In the genomic region with DNA sequence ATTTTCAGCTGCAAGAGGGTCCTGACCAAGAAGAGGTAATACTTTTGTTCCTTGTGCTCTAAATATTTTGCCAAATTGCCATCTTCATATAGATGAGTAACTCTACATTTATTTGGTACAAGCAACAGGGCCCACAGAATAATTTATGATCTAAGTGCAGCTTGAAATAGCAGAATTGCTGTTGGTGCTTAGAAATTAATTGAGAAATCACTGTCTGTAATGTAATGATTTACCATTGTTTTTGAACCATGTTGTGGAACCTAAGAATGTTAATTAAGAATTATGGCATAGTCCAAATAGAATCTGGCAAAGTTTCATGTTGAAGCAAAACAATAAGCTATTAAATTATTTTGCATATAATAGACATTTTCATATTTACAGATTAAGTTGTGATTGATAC, we compare ENCODE assay signal across 2 cellular contexts.
TF ChIP-seq lines count a peak whose summit lies in the region.

No MANE protein-coding gene starts in this region.

TF ChIP-seq in GM23338, 12 proteins besides CTCF, POLR2A, EP300 and RAD21 (continued from another document):
- TF ChIP-seq, protein P1, sequence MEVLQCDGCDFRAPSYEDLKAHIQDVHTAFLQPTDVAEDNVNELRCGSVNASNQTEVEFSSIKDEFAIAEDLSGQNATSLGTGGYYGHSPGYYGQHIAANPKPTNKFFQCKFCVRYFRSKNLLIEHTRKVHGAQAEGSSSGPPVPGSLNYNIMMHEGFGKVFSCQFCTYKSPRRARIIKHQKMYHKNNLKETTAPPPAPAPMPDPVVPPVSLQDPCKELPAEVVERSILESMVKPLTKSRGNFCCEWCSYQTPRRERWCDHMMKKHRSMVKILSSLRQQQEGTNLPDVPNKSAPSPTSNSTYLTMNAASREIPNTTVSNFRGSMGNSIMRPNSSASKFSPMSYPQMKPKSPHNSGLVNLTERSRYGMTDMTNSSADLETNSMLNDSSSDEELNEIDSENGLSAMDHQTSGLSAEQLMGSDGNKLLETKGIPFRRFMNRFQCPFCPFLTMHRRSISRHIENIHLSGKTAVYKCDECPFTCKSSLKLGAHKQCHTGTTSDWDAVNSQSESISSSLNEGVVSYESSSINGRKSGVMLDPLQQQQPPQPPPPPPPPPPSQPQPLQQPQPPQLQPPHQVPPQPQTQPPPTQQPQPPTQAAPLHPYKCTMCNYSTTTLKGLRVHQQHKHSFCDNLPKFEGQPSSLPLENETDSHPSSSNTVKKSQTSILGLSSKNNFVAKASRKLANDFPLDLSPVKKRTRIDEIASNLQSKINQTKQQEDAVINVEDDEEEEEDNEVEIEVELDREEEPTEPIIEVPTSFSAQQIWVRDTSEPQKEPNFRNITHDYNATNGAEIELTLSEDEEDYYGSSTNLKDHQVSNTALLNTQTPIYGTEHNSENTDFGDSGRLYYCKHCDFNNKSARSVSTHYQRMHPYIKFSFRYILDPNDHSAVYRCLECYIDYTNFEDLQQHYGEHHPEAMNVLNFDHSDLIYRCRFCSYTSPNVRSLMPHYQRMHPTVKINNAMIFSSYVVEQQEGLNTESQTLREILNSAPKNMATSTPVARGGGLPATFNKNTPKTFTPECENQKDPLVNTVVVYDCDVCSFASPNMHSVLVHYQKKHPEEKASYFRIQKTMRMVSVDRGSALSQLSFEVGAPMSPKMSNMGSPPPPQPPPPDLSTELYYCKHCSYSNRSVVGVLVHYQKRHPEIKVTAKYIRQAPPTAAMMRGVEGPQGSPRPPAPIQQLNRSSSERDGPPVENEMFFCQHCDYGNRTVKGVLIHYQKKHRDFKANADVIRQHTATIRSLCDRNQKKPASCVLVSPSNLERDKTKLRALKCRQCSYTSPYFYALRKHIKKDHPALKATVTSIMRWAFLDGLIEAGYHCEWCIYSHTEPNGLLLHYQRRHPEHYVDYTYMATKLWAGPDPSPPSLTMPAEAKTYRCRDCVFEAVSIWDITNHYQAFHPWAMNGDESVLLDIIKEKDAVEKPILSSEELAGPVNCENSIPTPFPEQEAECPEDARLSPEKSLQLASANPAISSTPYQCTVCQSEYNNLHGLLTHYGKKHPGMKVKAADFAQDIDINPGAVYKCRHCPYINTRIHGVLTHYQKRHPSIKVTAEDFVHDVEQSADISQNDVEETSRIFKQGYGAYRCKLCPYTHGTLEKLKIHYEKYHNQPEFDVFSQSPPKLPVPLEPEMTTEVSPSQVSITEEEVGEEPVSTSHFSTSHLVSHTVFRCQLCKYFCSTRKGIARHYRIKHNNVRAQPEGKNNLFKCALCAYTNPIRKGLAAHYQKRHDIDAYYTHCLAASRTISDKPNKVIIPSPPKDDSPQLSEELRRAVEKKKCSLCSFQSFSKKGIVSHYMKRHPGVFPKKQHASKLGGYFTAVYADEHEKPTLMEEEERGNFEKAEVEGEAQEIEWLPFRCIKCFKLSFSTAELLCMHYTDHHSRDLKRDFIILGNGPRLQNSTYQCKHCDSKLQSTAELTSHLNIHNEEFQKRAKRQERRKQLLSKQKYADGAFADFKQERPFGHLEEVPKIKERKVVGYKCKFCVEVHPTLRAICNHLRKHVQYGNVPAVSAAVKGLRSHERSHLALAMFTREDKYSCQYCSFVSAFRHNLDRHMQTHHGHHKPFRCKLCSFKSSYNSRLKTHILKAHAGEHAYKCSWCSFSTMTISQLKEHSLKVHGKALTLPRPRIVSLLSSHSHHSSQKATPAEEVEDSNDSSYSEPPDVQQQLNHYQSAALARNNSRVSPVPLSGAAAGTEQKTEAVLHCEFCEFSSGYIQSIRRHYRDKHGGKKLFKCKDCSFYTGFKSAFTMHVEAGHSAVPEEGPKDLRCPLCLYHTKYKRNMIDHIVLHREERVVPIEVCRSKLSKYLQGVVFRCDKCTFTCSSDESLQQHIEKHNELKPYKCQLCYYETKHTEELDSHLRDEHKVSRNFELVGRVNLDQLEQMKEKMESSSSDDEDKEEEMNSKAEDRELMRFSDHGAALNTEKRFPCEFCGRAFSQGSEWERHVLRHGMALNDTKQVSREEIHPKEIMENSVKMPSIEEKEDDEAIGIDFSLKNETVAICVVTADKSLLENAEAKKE (CRISPR knock-in tag; IDR thresholded peaks at IDR 0.05): no peak
- TF ChIP-seq STAT1 (IDR thresholded peaks at IDR 0.05; ENCODE audit: unreplicated experiment) (no peak), ZNF114 (CRISPR knock-in tag; IDR thresholded peaks at IDR 0.05) (no peak), ZNF331 (CRISPR knock-in tag; IDR thresholded peaks at IDR 0.05; ENCODE audit: low read depth) (no peak), NANOG (IDR thresholded peaks at IDR 0.05; ENCODE audit: borderline replicate concordance) (no peak), JUNB (IDR thresholded peaks at IDR 0.05; ENCODE audit: unreplicated experiment) (no peak), POLR2AphosphoS5 (IDR thresholded peaks at IDR 0.05; ENCODE audit: low read depth) (no peak)

TF ChIP-seq in K562, 482 proteins besides CTCF, POLR2A, EP300 and RAD21 (continued from another document):
- TF ChIP-seq LEF1 (IDR thresholded peaks at IDR 0.05) (no peak), ETV5 (CRISPR knock-in tag; IDR thresholded peaks at IDR 0.05; ENCODE audit: low read depth) (no peak), HDGF (IDR thresholded peaks at IDR 0.05) (no peak), SMAD2 (IDR thresholded peaks at IDR 0.05; ENCODE audit: low read depth, low read length) (no peak), COPS2 (conservative IDR thresholded peaks at IDR 0.05) (no peak), ZBTB9 (CRISPR knock-in tag; IDR thresholded peaks at IDR 0.05) (no peak), ZNF408 (CRISPR knock-in tag; IDR thresholded peaks at IDR 0.05; ENCODE audit: low read depth) (no peak)
TF ChIP-seq in K562: peak in this region for 0.
